20 cellular contexts compared by ENCODE assay signal in genomic region chr17:77544347-77544746, GRCh38.
A peak's percentile ranks its signal among the peaks of the same experiment; 100 is the strongest.
DNase-seq lines count a peak whose midpoint lies in the region; ATAC-seq, FAIRE-seq and TF ChIP-seq lines count a peak whose summit lies in the region.
"Had no signal": no experiment of that assay in that cellular context is flagged by ENCODE, and none has a peak within 500 bp of the region (broad histone marks: within the 10 kb centered on the region; RNA-seq: fewer than 3 reads in every experiment).

No MANE protein-coding gene starts in this region.

- no peaks in the 10 kb centered on the region for H3K9me3 ChIP-seq in neural cell (ENCODE audit: low read length)
- H3K9me3 ChIP-seq in Caco-2 = no peaks in the 10 kb centered on the region
- H3K9me3 ChIP-seq: BE2C had no signal

- no peaks in the 10 kb centered on the region for H3K4me1 ChIP-seq in Caco-2

- CTCF ChIA-PET in Caco-2 (lab: Charles Lee) = no interaction called here

- no peak overlapping the region for H2AFZ ChIP-seq in neural cell (ENCODE audit: low read depth, low read length)

- no peak for DNase-seq in HTR-8/SVneo (ENCODE audit: insufficient read length, low spot score)
- no peak for DNase-seq in activated CD4-positive, CD25-positive, alpha-beta regulatory T cell treated with anti-CD3 and anti-CD28 coated beads, Interleukin-2, amount 50 U/mL, for 72 hours
- DNase-seq in Caco-2 = no peak
- no peak for DNase-seq in H4 (ENCODE audit: low spot score)
- DNase-seq: BE2C; CD4-positive, alpha-beta memory T cell; DMS153; DMS79 treated with DMSO at 0.1 percent for 48 hours; EL; GDM1 had no signal

- ATAC-seq in GM21390 (IDR thresholded peaks at IDR 0.05; ENCODE audit: unreplicated experiment) = no peak
- ATAC-seq: HCT116, HepG2 had no signal

- peaks cover 10% of the 10 kb centered on the region for H3K27me3 Mint-ChIP-seq in brain
- H3K27me3 Mint-ChIP-seq in Caco-2 (ENCODE audit: insufficient read depth, unreplicated experiment) = peaks cover 13% of the 10 kb centered on the region

- BruUV-seq in Caco-2 (replicated peaks; lab: Mats Ljungman, UMichigan) = no TSS peak

- H3K4me3 ChIP-seq in neural cell (ENCODE audit: low read length) (no peak overlapping the region), Caco-2 (ENCODE audit: low read depth, low read length) (no peak overlapping the region)

- H3K9me3 Mint-ChIP-seq in brain (peaks cover 0 to 13% (median 5%) of the 10 kb centered on the region in 5 experiments), Caco-2 (ENCODE audit: unreplicated experiment) (no peaks in the 10 kb centered on the region)
- H3K9me3 Mint-ChIP-seq: CD4-positive, alpha-beta memory T cell had no signal

- no peaks in the 10 kb centered on the region for H3F3A ChIP-seq in neural cell (ENCODE audit: insufficient read depth, low read length, poor library complexity, severe bottlenecking)

- peak overlapping the region; percentile 6 for H3K9ac ChIP-seq in neural cell (ENCODE audit: low read length)

- H3K4me1 Mint-ChIP-seq in brain (peaks cover 78% of the 10 kb centered on the region), Caco-2 (ENCODE audit: low read depth, unreplicated experiment) (no peaks in the 10 kb centered on the region)
- H3K4me1 Mint-ChIP-seq: CD4-positive, alpha-beta memory T cell had no signal

- peak; percentile 26 for FAIRE-seq in HTR-8/SVneo (lab: Jason Lieb, UNC)
- FAIRE-seq: A204.1, D721Med, GM19239, H54, HepG2 had no signal

- H3K36me3 Mint-ChIP-seq in brain (no peaks in the 10 kb centered on the region), Caco-2 (ENCODE audit: insufficient read depth, unreplicated experiment) (no peaks in the 10 kb centered on the region)
- H3K36me3 Mint-ChIP-seq: CD4-positive, alpha-beta memory T cell had no signal

- H3K27me3 ChIP-seq in neural cell (ENCODE audit: insufficient read depth, low read depth, low read length) (no peaks in the 10 kb centered on the region), Caco-2 (replicated peaks; ENCODE audit: control insufficient read depth, insufficient read depth, low read length) (no peaks in the 10 kb centered on the region; the same call in 1 of the 2 replicates)
- H3K27me3 ChIP-seq: BE2C had no signal

- H3K36me3 ChIP-seq in neural cell (ENCODE audit: insufficient read depth, low read length) = no peaks in the 10 kb centered on the region
- H3K36me3 ChIP-seq in Caco-2 (ENCODE audit: control insufficient read depth, insufficient read depth, low read length) = no peaks in the 10 kb centered on the region
- H3K36me3 ChIP-seq: BE2C had no signal

- TF ChIP-seq CTCF in brain (conservative IDR thresholded peaks at IDR 0.05) (no peak), neural cell (IDR thresholded peaks at IDR 0.05; ENCODE audit: poor library complexity, severe bottlenecking) (no peak), Caco-2 (IDR thresholded peaks at IDR 0.05; ENCODE audit: insufficient read depth in 1 of 2, low read depth in 1 of 2, low read length in 1 of 2, severe bottlenecking in 1 of 2, unreplicated experiment in 1 of 2) (no peak)

- H3K79me2 ChIP-seq in neural cell (replicated peaks; ENCODE audit: insufficient read depth, low read length) = no peaks in the 10 kb centered on the region

- TF ChIP-seq EP300 in neural cell (conservative IDR thresholded peaks at IDR 0.05; ENCODE audit: poor library complexity, severe bottlenecking) = no peak

- no peaks in the 10 kb centered on the region for H3K9me2 ChIP-seq in neural cell (ENCODE audit: insufficient read depth, low read length)

- TF ChIP-seq RAD21 in neural cell (conservative IDR thresholded peaks at IDR 0.05) = no peak

- H3K4me3 Mint-ChIP-seq in brain = peak overlapping the region in 2 of 5 experiments; percentile 27 to 46
- H3K4me3 Mint-ChIP-seq in Caco-2 (ENCODE audit: unreplicated experiment) = no peak overlapping the region
- H3K4me3 Mint-ChIP-seq: CD4-positive, alpha-beta memory T cell had no signal

- POLR2A ChIA-PET in Caco-2 (lab: Charles Lee) = no interaction called here

- peak overlapping the region in 3 of 5 experiments; percentile 82 to 96 (median 86) for H3K27ac Mint-ChIP-seq in brain
- H3K27ac Mint-ChIP-seq in Caco-2 (ENCODE audit: unreplicated experiment) = no peak overlapping the region
- H3K27ac Mint-ChIP-seq: CD4-positive, alpha-beta memory T cell had no signal

- intact Hi-C loops in Caco-2 (cut with micrococcal nuclease; ENCODE audit: unreplicated experiment) = no loop called here

- H3K4me2 ChIP-seq in neural cell (ENCODE audit: low read length) = no peak overlapping the region

- no peaks in the 10 kb centered on the region for H4K20me1 ChIP-seq in neural cell (ENCODE audit: insufficient read depth)

- H3K27ac ChIP-seq in neural cell (ENCODE audit: low read length) = no peak overlapping the region
- H3K27ac ChIP-seq: C4-2B had no signal

TF ChIP-seq in neural cell, 6 proteins besides CTCF, POLR2A, EP300 and RAD21:
- no peak for TF ChIP-seq EZH2 (IDR thresholded peaks at IDR 0.05; ENCODE audit: borderline replicate concordance, insufficient read depth, low read length, poor library complexity, severe bottlenecking)
- TF ChIP-seq SMC3 (conservative IDR thresholded peaks at IDR 0.05; ENCODE audit: poor library complexity) = no peak
- TF ChIP-seq TAF1 (IDR thresholded peaks at IDR 0.05; ENCODE audit: low read depth) = no peak
- TF ChIP-seq REST (IDR thresholded peaks at IDR 0.05; ENCODE audit: borderline replicate concordance) = no peak
- no peak for TF ChIP-seq MXI1 (conservative IDR thresholded peaks at IDR 0.05; ENCODE audit: poor library complexity, severe bottlenecking)
- no peak for TF ChIP-seq POLR2AphosphoS5 (IDR thresholded peaks at IDR 0.05)
